In the genomic region with DNA sequence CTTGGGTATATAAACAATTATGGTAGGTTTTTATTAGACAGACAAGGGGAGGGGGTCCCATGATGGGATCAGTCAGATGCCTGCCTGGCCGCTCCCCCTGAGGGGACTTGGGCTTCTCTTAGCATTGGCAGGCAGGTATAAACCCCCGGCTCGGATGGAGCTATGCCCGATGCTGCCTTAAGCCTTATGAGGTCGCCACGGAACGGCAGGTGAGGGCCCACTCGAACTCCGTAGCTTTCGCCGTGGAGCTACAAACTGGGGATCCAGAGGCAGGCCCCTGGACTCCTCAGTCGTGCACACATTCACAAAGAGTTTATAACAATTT, we compare ENCODE assay signal across 25 cellular contexts.
A peak's percentile ranks its signal among the peaks of the same experiment; 100 is the strongest.
DNase-seq lines count a peak whose midpoint lies in the region; ATAC-seq, FAIRE-seq and TF ChIP-seq lines count a peak whose summit lies in the region.
"Had no signal": no experiment of that assay in that cellular context is flagged by ENCODE, and none has a peak within 500 bp of the region (broad histone marks: within the 10 kb centered on the region; RNA-seq: fewer than 3 reads in every experiment).

No MANE protein-coding gene starts in this region.

- no peak overlapping the region for H4K91ac ChIP-seq in H1 (replicated peaks; ENCODE audit: insufficient read length, low read length)

- peak overlapping the region; percentile 13 for H3K4me3 Mint-ChIP-seq in activated naive CD4-positive, alpha-beta T cell treated with anti-CD3 and anti-CD28 coated beads for 36 hours
- peak overlapping the region in 2 of 4 donors; percentile 75 to 76 for H3K4me3 Mint-ChIP-seq in IgD-negative memory B cell
- H3K4me3 Mint-ChIP-seq: activated B cell treated with CpG ODN at 0.5 μM for 24 hours had no signal

- no peak for TF ChIP-seq RAD21 in H1 (IDR thresholded peaks at IDR 0.05 in 1 of 2, conservative IDR thresholded peaks at IDR 0.05 in 1 of 2; ENCODE audit: low read depth in 2 of 2, low read length in 2 of 2)

- H3K4me3 ChIP-seq in H1 (ENCODE audit: extremely low read depth in 1 of 4, insufficient read depth in 2 of 4, low read depth in 3 of 4, low read length in 4 of 4): peak overlapping the region in 2 of 4 experiments; percentile 17 to 58; a peak in 5 of 8 replicates
- peak overlapping the region; percentile 39 for H3K4me3 ChIP-seq in smooth muscle cell
- H3K4me3 ChIP-seq: dorsolateral prefrontal cortex, HAP-1, heart right ventricle, Peyer's patch, prostate gland had no signal

- H2BK15ac ChIP-seq in H1 (ENCODE audit: low read length): no peak overlapping the region

- no peak for TF ChIP-seq CTCF in H1 (IDR thresholded peaks at IDR 0.05; ENCODE audit: control extremely low read depth in 1 of 3, insufficient read depth in 1 of 3, low read depth in 1 of 3, low read length in 3 of 3)
- no peak for TF ChIP-seq CTCF in smooth muscle cell (IDR thresholded peaks at IDR 0.05; ENCODE audit: borderline replicate concordance, insufficient read depth, poor library complexity, severe bottlenecking)

- H3K23me2 ChIP-seq in H1 (ENCODE audit: low read depth, low read length): peaks cover 7% of the 10 kb centered on the region

- no peaks in the 10 kb centered on the region for H3K79me1 ChIP-seq in H1 (ENCODE audit: low read depth, low read length)

- H3K27ac ChIP-seq in H1 (ENCODE audit: low read depth, low read length) (no peak overlapping the region), smooth muscle cell (ENCODE audit: low read depth) (no peak overlapping the region)
- H3K27ac ChIP-seq: dorsolateral prefrontal cortex, epithelial cell of prostate, heart right ventricle, KMS-11, Peyer's patch, prostate gland had no signal

- POLR2A ChIA-PET in H1 (lab: Charles Lee; ENCODE audit: partially characterized antibody): interaction anchor here (0.7 to 2.4 kb wide), 2 partner anchors 10 to 230 kb away, joined by 3 to 8 read pairs; a partner anchor contains a TSS

- FAIRE-seq in H1 (lab: Jason Lieb, UNC): no peak
- FAIRE-seq: D721Med, GM18507 had no signal

- H3K9ac ChIP-seq in H1 (replicated peaks in 1 of 4; ENCODE audit: extremely low read depth in 1 of 4, low read depth in 3 of 4, low read length in 3 of 4): no peak overlapping the region
- no peak overlapping the region for H3K9ac ChIP-seq in smooth muscle cell (ENCODE audit: low read depth)
- H3K9ac ChIP-seq: KMS-11 had no signal

- intact Hi-C loops in activated naive CD4-positive, alpha-beta T cell treated with anti-CD3 and anti-CD28 coated beads for 36 hours (cut with micrococcal nuclease): loop anchor here (10.0 kb wide), 1 partner anchor 1490 kb away; no protein-coding TSS in a partner anchor

- peaks cover 73 to 90% (median 83%) of the 10 kb centered on the region in 4 experiments for H3K27me3 ChIP-seq in H1 (replicated peaks in 1 of 4; ENCODE audit: control insufficient read depth in 3 of 4, extremely low read depth in 1 of 4, insufficient read depth in 3 of 4, low read length in 3 of 4)
- H3K27me3 ChIP-seq in smooth muscle cell (ENCODE audit: low read depth): peaks cover 93% of the 10 kb centered on the region

- H3K36me3 ChIP-seq in H1 (ENCODE audit: control insufficient read depth in 2 of 4, insufficient read depth in 4 of 4, low read length in 3 of 4) (no peaks in the 10 kb centered on the region; a peak in 1 of 8 replicates), smooth muscle cell (ENCODE audit: low read depth) (no peaks in the 10 kb centered on the region)
- H3K36me3 ChIP-seq: HAP-1, heart right ventricle, Peyer's patch, prostate gland had no signal

- peaks cover 7 to 36% (median 27%) of the 10 kb centered on the region in 4 experiments for H3K4me1 ChIP-seq in H1 (replicated peaks in 1 of 4; ENCODE audit: control insufficient read depth in 3 of 4, insufficient read depth in 4 of 4, low read length in 3 of 4)
- peaks cover 26% of the 10 kb centered on the region for H3K4me1 ChIP-seq in smooth muscle cell (ENCODE audit: low read depth)
- H3K4me1 ChIP-seq: heart right ventricle, Peyer's patch, prostate gland had no signal

- no peak for TF ChIP-seq EP300 in H1 (IDR thresholded peaks at IDR 0.05; ENCODE audit: borderline replicate concordance in 1 of 2, low read depth in 2 of 2, low read length in 2 of 2)

- H4K20me1 ChIP-seq in H1 (replicated peaks in 1 of 2; ENCODE audit: control insufficient read depth in 1 of 2, insufficient read depth in 2 of 2, low read length in 2 of 2) (peaks cover 9% of the 10 kb centered on the region in 2 experiments), smooth muscle cell (ENCODE audit: low read depth) (no peaks in the 10 kb centered on the region)

- no peak overlapping the region for H3K4ac ChIP-seq in H1 (replicated peaks; ENCODE audit: insufficient read length, low read depth, low read length)

- peaks cover 9% of the 10 kb centered on the region for H3K36me3 Mint-ChIP-seq in activated naive CD4-positive, alpha-beta T cell treated with anti-CD3 and anti-CD28 coated beads for 36 hours (ENCODE audit: low read depth)
- H3K36me3 Mint-ChIP-seq in IgD-negative memory B cell: peaks cover 4% of the 10 kb centered on the region

- 5% methylated on average over 10 of the region's 12 CpGs; no CpG with 5 or more reads in 1 of the 2 experiments for WGBS in H1 (ENCODE audit: extremely low coverage in 1 of 2, insufficient coverage in 1 of 2, insufficient read length in 1 of 2, insufficient replicate concordance in 2 of 2, low coverage in 1 of 2, low lambda C conversion rate in 2 of 2, missing lambda C conversion rate in 1 of 2), 2 experiments
- WGBS in smooth muscle cell (ENCODE audit: low lambda C conversion rate): 11% methylated on average over 11 of the region's 12 CpGs

- no peak overlapping the region for H3K14ac ChIP-seq in H1 (ENCODE audit: insufficient read length)

- no peak overlapping the region for H3K27ac Mint-ChIP-seq in activated naive CD4-positive, alpha-beta T cell treated with anti-CD3 and anti-CD28 coated beads for 36 hours
- peak overlapping the region; percentile 87 to 96 (median 90) for H3K27ac Mint-ChIP-seq in IgD-negative memory B cell
- H3K27ac Mint-ChIP-seq: activated B cell treated with CpG ODN at 0.5 μM for 24 hours had no signal

- H3K56ac ChIP-seq in H1 (replicated peaks; ENCODE audit: insufficient read length, low read depth, low read length): no peak overlapping the region

- peak overlapping the region; percentile 62; the same call in 1 of the 2 replicates for H2BK12ac ChIP-seq in H1 (ENCODE audit: low read depth, low read length)

- no peak for ATAC-seq in HG03039 (IDR thresholded peaks at IDR 0.05; ENCODE audit: unreplicated experiment)
- ATAC-seq: heart right ventricle, left ventricle myocardium superior had no signal

- peak overlapping the region; percentile 77 to 78 for H3K4me2 ChIP-seq in H1 (ENCODE audit: insufficient read depth in 1 of 2, low read depth in 2 of 2, low read length in 2 of 2)
- H3K4me2 ChIP-seq in smooth muscle cell: peak overlapping the region; percentile 80
- H3K4me2 ChIP-seq: KMS-11 had no signal

- no peak overlapping the region for H2BK20ac ChIP-seq in H1 (ENCODE audit: low read length)

- H2BK5ac ChIP-seq in H1 (ENCODE audit: low read depth, low read length): no peak overlapping the region

- no peak overlapping the region for H3K23ac ChIP-seq in H1 (ENCODE audit: insufficient read length)

- CTCF ChIA-PET in activated naive CD4-positive, alpha-beta T cell treated with anti-CD3 and anti-CD28 coated beads for 36 hours (lab: Charles Lee): no interaction called here
- CTCF ChIA-PET in H1 (lab: Charles Lee; ENCODE audit: partially characterized antibody): interaction anchor here (1.5 to 1.8 kb wide), 2 partner anchors 11 to 36 kb away, joined by 4 to 8 read pairs; no protein-coding TSS in a partner anchor

- peaks cover 92% of the 10 kb centered on the region for H3K27me3 Mint-ChIP-seq in activated naive CD4-positive, alpha-beta T cell treated with anti-CD3 and anti-CD28 coated beads for 36 hours (ENCODE audit: low read depth)
- peaks cover 88% of the 10 kb centered on the region for H3K27me3 Mint-ChIP-seq in IgD-negative memory B cell

- H3K18ac ChIP-seq in H1 (ENCODE audit: extremely low read depth, low read length): no peak overlapping the region

- H2BK120ac ChIP-seq in H1 (replicated peaks; ENCODE audit: low read depth, low read length): no peak overlapping the region

- H3F3A ChIP-seq in smooth muscle cell (ENCODE audit: low read depth): peaks cover 26% of the 10 kb centered on the region

- H3K79me2 ChIP-seq in H1 (ENCODE audit: control insufficient read depth in 1 of 2, insufficient read depth in 2 of 2, low read length in 2 of 2): no peaks in the 10 kb centered on the region
- no peaks in the 10 kb centered on the region for H3K79me2 ChIP-seq in smooth muscle cell (ENCODE audit: low read depth)

- DNase-seq in activated naive CD4-positive, alpha-beta T cell treated with anti-CD3 and anti-CD28 coated beads for 36 hours: no peak
- no peak for DNase-seq in activated naive CD4-positive, alpha-beta T cell treated with anti-CD3 and anti-CD28 coated beads, Interleukin-2, amount 50 U/mL, for 16 hours
- DNase-seq in H1 (ENCODE audit: low read depth in 1 of 2, low spot score in 2 of 2) (no peak), smooth muscle cell (lab: John Stamatoyannopoulos, UW; ENCODE audit: unreplicated experiment) (no peak), G401 (ENCODE audit: low spot score) (no peak)
- DNase-seq in activated effector memory CD4-positive, alpha-beta T cell treated with Interleukin-2 at 50 U/mL for 16 hours: no peak
- DNase-seq: activated B cell treated with CpG ODN at 0.5 μM for 24 hours, C1 segment of cervical spinal cord, dorsolateral prefrontal cortex, heart right ventricle, immature natural killer cell, left ventricle myocardium superior, NCI-H1694, NCI-H2171, NCI-H524, Peyer's patch, T-helper 9 cell had no signal

- H3K9me3 ChIP-seq in H1 (ENCODE audit: insufficient read depth in 2 of 2, low read depth in 1 of 2, low read length in 1 of 2): peaks cover 0 to 2% of the 10 kb centered on the region in 2 experiments; a peak in 1 of 4 replicates
- H3K9me3 ChIP-seq in smooth muscle cell (replicated peaks; ENCODE audit: low read depth): no peaks in the 10 kb centered on the region
- H3K9me3 ChIP-seq: HAP-1, prostate gland had no signal

- peaks cover 11% of the 10 kb centered on the region for H3K4me1 Mint-ChIP-seq in activated naive CD4-positive, alpha-beta T cell treated with anti-CD3 and anti-CD28 coated beads for 36 hours (ENCODE audit: low read depth)
- H3K4me1 Mint-ChIP-seq in IgD-negative memory B cell: peaks cover 0 to 3% (median 0%) of the 10 kb centered on the region in 3 donors

- H2AK5ac ChIP-seq in H1 (ENCODE audit: low read depth, low read length): no peak overlapping the region

- no peak overlapping the region for H4K8ac ChIP-seq in H1 (ENCODE audit: extremely low read depth, insufficient read depth, low read length)

- H3K9me3 Mint-ChIP-seq in activated naive CD4-positive, alpha-beta T cell treated with anti-CD3 and anti-CD28 coated beads for 36 hours: peaks cover 8% of the 10 kb centered on the region
- H3K9me3 Mint-ChIP-seq in IgD-negative memory B cell: peaks cover 10 to 17% (median 11%) of the 10 kb centered on the region in 3 donors

- in situ Hi-C loops in G401 (cut with HindIII; ENCODE audit: low sequenced_read_pairs): no loop called here

- H2AFZ ChIP-seq in H1 (ENCODE audit: low read length): no peak overlapping the region
- H2AFZ ChIP-seq in smooth muscle cell (ENCODE audit: low read depth): peak overlapping the region; percentile 82

- no peak overlapping the region for H4K5ac ChIP-seq in H1 (ENCODE audit: insufficient read length, low read depth, low read length)

- TF ChIP-seq POLR2A in H1 (IDR thresholded peaks at IDR 0.05; ENCODE audit: control extremely low read depth in 1 of 2, low read depth in 2 of 2, low read length in 2 of 2): no peak
